Comparison of ENCODE assay signal across 14 cellular contexts in genomic region chr1:21520899-21521716, GRCh38. TPM values are rescaled to one million over a fixed set of nuclear protein-coding genes. Genes with fewer than 3 reads are reported as not detected.
DNase-seq lines count a peak whose midpoint lies in the region; ATAC-seq lines count a peak whose summit lies in the region.
"Had no signal": no experiment of that assay in that cellular context is flagged by ENCODE, and none has a peak within 500 bp of the region (broad histone marks: within the 10 kb centered on the region; RNA-seq: fewer than 3 reads in every experiment).

No MANE protein-coding gene starts in this region.

- H3K36me3 ChIP-seq in MG63: no peaks in the 10 kb centered on the region
- H3K36me3 ChIP-seq: heart left ventricle had no signal

- no peaks in the 10 kb centered on the region for H3K9me3 Mint-ChIP-seq in memory B cell
- H3K9me3 Mint-ChIP-seq: activated naive CD4-positive, alpha-beta T cell treated with anti-CD3 and anti-CD28 coated beads, Interleukin-2, amount 50 U/mL, for 72 hours; T-helper 1 cell treated with Interleukin-12 subunit alpha and Interleukin-12 subunit beta and Interleukin-4 antibody, amounts not matched to agents 30 μg/mL and 1 μg/mL, for 36 hours had no signal

- H3K27ac Mint-ChIP-seq in memory B cell: peak overlapping the region; percentile 38
- H3K27ac Mint-ChIP-seq: activated naive CD4-positive, alpha-beta T cell treated with anti-CD3 and anti-CD28 coated beads, Interleukin-2, amount 50 U/mL, for 72 hours; T-helper 1 cell treated with Interleukin-12 subunit alpha and Interleukin-12 subunit beta and Interleukin-4 antibody, amounts not matched to agents 30 μg/mL and 1 μg/mL, for 36 hours had no signal

- peak; percentile 37 for DNase-seq in GM03348 (ENCODE audit: low spot score)
- peak; percentile 55 for DNase-seq in MG63
- DNase-seq in amniotic stem cell (lab: John Stamatoyannopoulos, UW): peak; percentile 1
- DNase-seq in memory B cell (ENCODE audit: low spot score in 2 of 2): no peak
- DNase-seq in NCI-H1417 treated with DMSO at 0.1 percent for 48 hours (lab: John Stamatoyannopoulos, UW): no peak
- DNase-seq in NCI-H1417 (lab: John Stamatoyannopoulos, UW): no peak
- no peak for DNase-seq in NCI-H1092 (lab: John Stamatoyannopoulos, UW)
- DNase-seq: Calu3, mesendoderm, psoas muscle had no signal

- no peaks in the 10 kb centered on the region for H3K27me3 Mint-ChIP-seq in memory B cell

- H3K4me3 Mint-ChIP-seq in memory B cell: peak overlapping the region; percentile 21
- H3K4me3 Mint-ChIP-seq: T-helper 1 cell treated with Interleukin-12 subunit alpha and Interleukin-12 subunit beta and Interleukin-4 antibody, amounts not matched to agents 30 μg/mL and 1 μg/mL, for 36 hours had no signal

- no peaks in the 10 kb centered on the region for H3K36me3 Mint-ChIP-seq in memory B cell
- H3K36me3 Mint-ChIP-seq: activated naive CD4-positive, alpha-beta T cell treated with anti-CD3 and anti-CD28 coated beads, Interleukin-2, amount 50 U/mL, for 72 hours had no signal

- no peak overlapping the region for H3K4me3 ChIP-seq in MG63
- H3K4me3 ChIP-seq: heart left ventricle, psoas muscle had no signal

- no peak for ATAC-seq in memory B cell (ENCODE audit: low read depth)
- no peak for ATAC-seq in GM18909 (IDR thresholded peaks at IDR 0.05; ENCODE audit: poor library complexity, unreplicated experiment)
- ATAC-seq: activated naive CD4-positive, alpha-beta T cell treated with anti-CD3 and anti-CD28 coated beads, Interleukin-2, amount 50 U/mL, for 72 hours had no signal

- H3K27me3 ChIP-seq in MG63: no peaks in the 10 kb centered on the region
- H3K27me3 ChIP-seq: heart left ventricle had no signal

- H3K4me1 Mint-ChIP-seq in memory B cell: peaks cover 64% of the 10 kb centered on the region

- H3K9me3 ChIP-seq in MG63: no peaks in the 10 kb centered on the region
- H3K9me3 ChIP-seq: heart left ventricle, psoas muscle had no signal

RNA-seq across cellular contexts. Expression of gene ALPL, which starts 11.9 kb away (rescaled TPM):
- total RNA-seq in MG63 (2014; rRNA removed; shearing (Covaris generic); ENCODE audit: low replicate concordance): 1.9 and 4.2 TPM in 2 replicates
- total RNA-seq: activated naive CD4-positive, alpha-beta T cell treated with anti-CD3 and anti-CD28 coated beads, Interleukin-2, amount 50 U/mL, for 72 hours had no signal

Comparison
In these comparisons a context has a peak if more than half of its experiments do, and no peak if none do; other contexts are left out.
1. DNase-seq: peak in GM03348 (single experiment), MG63 (single experiment) and amniotic stem cell (single experiment); none in memory B cell (0 of 2), NCI-H1417 treated with DMSO at 0.1 percent for 48 hours (single experiment), NCI-H1417 (0 of 3) and NCI-H1092 (single experiment).